In the genomic region with DNA sequence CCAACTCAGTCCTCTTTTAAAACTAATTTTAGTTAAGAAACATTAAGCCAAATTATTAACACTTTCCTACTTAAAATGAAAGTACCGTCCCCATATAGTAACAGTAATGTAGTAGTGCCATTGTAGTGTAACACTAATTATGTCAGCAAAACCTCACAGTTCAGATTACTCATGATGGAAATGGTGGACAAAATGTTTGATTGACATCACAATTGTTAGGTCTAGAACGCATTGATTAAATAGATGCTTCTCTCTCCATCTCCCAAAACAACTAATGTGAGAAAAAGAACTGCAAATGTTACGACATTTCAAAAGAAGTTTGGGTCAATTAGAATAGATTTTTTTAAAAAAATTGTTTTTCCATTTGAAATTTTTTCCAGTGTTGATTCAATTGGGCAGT, we compare ENCODE assay signal across 8 cellular contexts. TPM values are rescaled to one million over a fixed set of nuclear protein-coding genes. Genes with fewer than 3 reads are reported as not detected.
DNase-seq lines count a peak whose midpoint lies in the region; ATAC-seq, FAIRE-seq and TF ChIP-seq lines count a peak whose summit lies in the region.

No MANE protein-coding gene starts in this region.

- no peaks in the 10 kb centered on the region for H3K27me3 ChIP-seq in NT2/D1 (ENCODE audit: insufficient read depth, insufficient read length)
- no peaks in the 10 kb centered on the region for H3K27me3 ChIP-seq in endodermal cell (ENCODE audit: control insufficient read depth, insufficient read depth, low read length, poor library complexity, severe bottlenecking)
- H3K27me3 ChIP-seq in parathyroid adenoma (ENCODE audit: control insufficient read depth, insufficient read depth, low read length): no peaks in the 10 kb centered on the region

- H3K4me3 Mint-ChIP-seq in endodermal cell: peak overlapping the region; percentile 93

- peaks cover 6% of the 10 kb centered on the region for H3K4me1 Mint-ChIP-seq in endodermal cell

- H3K79me2 ChIP-seq in parathyroid adenoma: peaks cover 17% of the 10 kb centered on the region

- H3K36me3 ChIP-seq in NT2/D1 (ENCODE audit: insufficient read depth, insufficient read length, low read length) (peaks cover 6% of the 10 kb centered on the region), endodermal cell (ENCODE audit: control insufficient read depth, insufficient read depth, low read length) (peaks cover 11% of the 10 kb centered on the region), parathyroid adenoma (ENCODE audit: control insufficient read depth, insufficient read depth, low read length) (no peaks in the 10 kb centered on the region)

- H3K36me3 Mint-ChIP-seq in endodermal cell (ENCODE audit: low read depth): peaks cover 8% of the 10 kb centered on the region

- WGBS in endodermal cell (ENCODE audit: insufficient coverage in 1 of 2, insufficient read length in 1 of 2), 2 experiments: 94 to 100% methylated on average over 1 to 2 of the region's 3 CpGs

- H3K9ac ChIP-seq in NT2/D1 (ENCODE audit: insufficient read length, low read depth) (peak overlapping the region; percentile 90), endodermal cell (ENCODE audit: extremely low read depth, low read length, poor library complexity, severe bottlenecking) (peak overlapping the region; percentile 70), parathyroid adenoma (no peak overlapping the region)

- no peak for ATAC-seq in left colon
- no peak for ATAC-seq in HG03139 (IDR thresholded peaks at IDR 0.05; ENCODE audit: unreplicated experiment)

- no peaks in the 10 kb centered on the region for H3K9me3 Mint-ChIP-seq in endodermal cell

- no peaks in the 10 kb centered on the region for H3K9me3 ChIP-seq in NT2/D1 (ENCODE audit: insufficient read depth, low read length)
- no peaks in the 10 kb centered on the region for H3K9me3 ChIP-seq in endodermal cell (ENCODE audit: control insufficient read depth, low read length)
- H3K9me3 ChIP-seq in parathyroid adenoma (ENCODE audit: control insufficient read depth, low read length): no peaks in the 10 kb centered on the region

- TF ChIP-seq CTCF in endodermal cell (conservative IDR thresholded peaks at IDR 0.05) (no peak), parathyroid adenoma (IDR thresholded peaks at IDR 0.05) (no peak)

- H3K4me3 ChIP-seq in NT2/D1 (ENCODE audit: insufficient read length, low read depth): peak overlapping the region; percentile 82
- H3K4me3 ChIP-seq in endodermal cell (ENCODE audit: low read length): peak overlapping the region; percentile 92
- peak overlapping the region; percentile 97 for H3K4me3 ChIP-seq in parathyroid adenoma (ENCODE audit: low read depth, low read length)

- FAIRE-seq in GM18507 (lab: Jason Lieb, UNC): peak; percentile 15

- DNase-seq in GM18507 (ENCODE audit: extremely low spot score, insufficient read length, low read depth) (no peak), NT2/D1 (ENCODE audit: low read depth, low spot score) (no peak), endodermal cell (no peak), left colon (no peak), NCI-H128 (lab: John Stamatoyannopoulos, UW; ENCODE audit: unreplicated experiment) (no peak), HuH-7.5 (ENCODE audit: low spot score) (no peak)

- H3K27me3 Mint-ChIP-seq in endodermal cell (ENCODE audit: insufficient read depth): no peaks in the 10 kb centered on the region

- no peak overlapping the region for H3K4me2 ChIP-seq in parathyroid adenoma (ENCODE audit: low read length)

- no peaks in the 10 kb centered on the region for H3K4me1 ChIP-seq in NT2/D1 (ENCODE audit: insufficient read depth, insufficient read length)
- no peaks in the 10 kb centered on the region for H3K4me1 ChIP-seq in endodermal cell (ENCODE audit: control insufficient read depth, insufficient read depth, low read length)
- H3K4me1 ChIP-seq in parathyroid adenoma: peaks cover 2% of the 10 kb centered on the region

- no peak overlapping the region for H3K27ac Mint-ChIP-seq in endodermal cell

- intact Hi-C loops in left colon (cut with DNase I, micrococcal nuclease): no loop called here

- H3K27ac ChIP-seq in endodermal cell (ENCODE audit: low read depth, low read length) (no peak overlapping the region), parathyroid adenoma (no peak overlapping the region)

- H2AFZ ChIP-seq in parathyroid adenoma: no peak overlapping the region

RNA-seq across cellular contexts. Expression of gene ATF2, which starts 1.2 kb away (rescaled TPM):
- total RNA-seq in endodermal cell (10 to 100 TPM; 53.0 to 56.0 TPM), left colon (10 to 100 TPM; 35.4 to 36.9 TPM)
- 52.6 TPM for polyA plus RNA-seq in endodermal cell (2013, experiment 1 of 2)
- polyA plus RNA-seq in endodermal cell (2013, experiment 2 of 2): 48.9 TPM

RNA-seq across cellular contexts. Expression of gene ATP5MC3, which starts 12.3 kb away (rescaled TPM):
- total RNA-seq in endodermal cell: 100 to 1,000 TPM; 261 to 296 TPM
- 303 TPM for polyA plus RNA-seq in endodermal cell (2013, experiment 1 of 2)
- polyA plus RNA-seq in endodermal cell (2013, experiment 2 of 2): 288 TPM
- 100 to 1,000 TPM; 513 to 713 TPM for total RNA-seq in left colon
